In genomic region chr3:40765884-40766283, GRCh38 we compare ENCODE assay signal across 14 cellular contexts.
DNase-seq lines count a peak whose midpoint lies in the region; ATAC-seq and TF ChIP-seq lines count a peak whose summit lies in the region.
"Had no signal": no experiment of that assay in that cellular context is flagged by ENCODE, and none has a peak within 500 bp of the region (broad histone marks: within the 10 kb centered on the region; RNA-seq: fewer than 3 reads in every experiment).

No MANE protein-coding gene starts in this region.

- H3K27me3 ChIP-seq in SJCRH30 (no peaks in the 10 kb centered on the region), gastrocnemius medialis (no peaks in the 10 kb centered on the region)
- H3K27me3 ChIP-seq: dorsolateral prefrontal cortex had no signal

- no peaks in the 10 kb centered on the region for H3K9me3 ChIP-seq in SJCRH30 (replicated peaks)
- H3K9me3 ChIP-seq in gastrocnemius medialis, result no peaks in the 10 kb centered on the region
- H3K9me3 ChIP-seq: mucosa of descending colon had no signal

- peak overlapping the region; percentile 68 for H3K27ac ChIP-seq in SJCRH30
- no peak overlapping the region for H3K27ac ChIP-seq in gastrocnemius medialis
- H3K27ac ChIP-seq: dorsolateral prefrontal cortex, skin epidermis had no signal

- peaks cover 3% of the 10 kb centered on the region for H3K27me3 Mint-ChIP-seq in type B pancreatic cell
- H3K27me3 Mint-ChIP-seq in CD14-positive monocyte (ENCODE audit: low read depth in 3 of 3), result no peaks in the 10 kb centered on the region

- ATAC-seq in GM19324 (IDR thresholded peaks at IDR 0.05; ENCODE audit: low FRiP score, unreplicated experiment) (peak; percentile 65), HG02870 (IDR thresholded peaks at IDR 0.05; ENCODE audit: unreplicated experiment) (peak; percentile 75), gastrocnemius medialis (peak; percentile 86 to 90), HG03571 (IDR thresholded peaks at IDR 0.05; ENCODE audit: unreplicated experiment) (no peak)
- ATAC-seq: mucosa of descending colon had no signal

- H3K4me1 ChIP-seq in SJCRH30 (peaks cover 14% of the 10 kb centered on the region), gastrocnemius medialis (peaks cover 4 to 7% of the 10 kb centered on the region in 2 donors)

- no peaks in the 10 kb centered on the region for H3K36me3 Mint-ChIP-seq in type B pancreatic cell
- no peaks in the 10 kb centered on the region for H3K36me3 Mint-ChIP-seq in CD14-positive monocyte

- no peak for TF ChIP-seq POLR2A in gastrocnemius medialis (IDR thresholded peaks at IDR 0.05)

- H3K4me3 Mint-ChIP-seq in type B pancreatic cell (no peak overlapping the region), CD14-positive monocyte (no peak overlapping the region)

- intact Hi-C loops in gastrocnemius medialis (cut with DNase I; ENCODE audit: low total_unique reads) (no loop called here), CD14-positive monocyte (cut with micrococcal nuclease) (no loop called here)

- H3K4me1 Mint-ChIP-seq in type B pancreatic cell (ENCODE audit: unreplicated experiment) (peaks cover 4% of the 10 kb centered on the region), CD14-positive monocyte (peaks cover 34% of the 10 kb centered on the region)

- no peak overlapping the region for H3K4me3 ChIP-seq in SJCRH30
- H3K4me3 ChIP-seq in gastrocnemius medialis, result no peak overlapping the region
- H3K4me3 ChIP-seq: dorsolateral prefrontal cortex, mucosa of descending colon, skin epidermis had no signal

- peaks cover 13% of the 10 kb centered on the region for H3K9me3 Mint-ChIP-seq in type B pancreatic cell
- peaks cover 0 to 7% (median 2%) of the 10 kb centered on the region in 7 donors for H3K9me3 Mint-ChIP-seq in CD14-positive monocyte

- H3K27ac Mint-ChIP-seq in type B pancreatic cell, result no peak overlapping the region
- no peak overlapping the region for H3K27ac Mint-ChIP-seq in CD14-positive monocyte

- no peak for TF ChIP-seq CTCF in gastrocnemius medialis (IDR thresholded peaks at IDR 0.05 in 4 of 5, conservative IDR thresholded peaks at IDR 0.05 in 1 of 5)
- TF ChIP-seq CTCF in type B pancreatic cell (conservative IDR thresholded peaks at IDR 0.05), result no peak
- no peak for TF ChIP-seq CTCF in CD14-positive monocyte (IDR thresholded peaks at IDR 0.05)

- H3K36me3 ChIP-seq in SJCRH30 (no peaks in the 10 kb centered on the region), gastrocnemius medialis (no peaks in the 10 kb centered on the region)

- DNase-seq in SJCRH30 (peak; percentile 13 to 59), gastrocnemius medialis (peak in 1 of 2 donors; percentile 23), COLO829 (ENCODE audit: low spot score) (no peak), type B pancreatic cell (ENCODE audit: extremely low spot score, unreplicated experiment) (no peak), CD14-positive monocyte (ENCODE audit: low spot score) (no peak)
- DNase-seq: activated CD4-positive, alpha-beta T cell treated with anti-CD3 and anti-CD28 coated beads for 48 hours; activated naive CD4-positive, alpha-beta T cell; dorsolateral prefrontal cortex; mucosa of descending colon; stimulated activated CD8-positive, alpha-beta memory T cell treated with anti-CD3 and anti-CD28 coated beads, Interleukin-4, amount 100 ng/mL, for 48 hours had no signal

- in situ Hi-C loops in gastrocnemius medialis (cut with MboI; ENCODE audit: low sequenced_read_pairs in 4 of 4), result no loop called here

Comparison
In these comparisons a context has a peak if more than half of its experiments do, and no peak if none do; other contexts are left out.
1. DNase-seq: peak in SJCRH30 (2 of 2); none in COLO829 (single experiment), type B pancreatic cell (single experiment) and CD14-positive monocyte (single experiment).